Comparison of ENCODE assay signal across 22 cellular contexts in genomic region chr22:43876866-43877509, GRCh38. TPM values are rescaled to one million over a fixed set of nuclear protein-coding genes. Genes with fewer than 3 reads are reported as not detected.
A peak's percentile ranks its signal among the peaks of the same experiment; 100 is the strongest.
DNase-seq lines count a peak whose midpoint lies in the region; TF ChIP-seq lines count a peak whose summit lies in the region.
"Had no signal": no experiment of that assay in that cellular context is flagged by ENCODE, and none has a peak within 500 bp of the region (broad histone marks: within the 10 kb centered on the region; RNA-seq: fewer than 3 reads in every experiment).

No MANE protein-coding gene starts in this region.

- no peak overlapping the region for H3K27ac Mint-ChIP-seq in glutamatergic neuron (ENCODE audit: unreplicated experiment)
- H3K27ac Mint-ChIP-seq: CD4-positive, alpha-beta memory T cell; IgD-negative memory B cell had no signal

- DNase-seq in BE2C (peak; percentile 1), mesenteric fat pad (ENCODE audit: low spot score) (peak; percentile 65), spleen (peak; percentile 54), glutamatergic neuron (no peak), NCI-H187 treated with DMSO at 0.1 percent for 48 hours (lab: John Stamatoyannopoulos, UW) (no peak), retina (no peak)
- DNase-seq: C1 segment of cervical spinal cord; CD4-positive, alpha-beta memory T cell; COR-L47; GF-D8; MM.1S; NCI-H2029 treated with DMSO at 0.1 percent for 48 hours; NCI-H446 treated with DMSO at 0.1 percent for 48 hours; NCI-H526; SHP77 treated with DMSO at 0.1 percent for 48 hours; SK-N-SH had no signal

- H3K27me3 Mint-ChIP-seq in glutamatergic neuron (ENCODE audit: unreplicated experiment), result peaks cover 2% of the 10 kb centered on the region

- H3K9me3 Mint-ChIP-seq in glutamatergic neuron (ENCODE audit: unreplicated experiment), result no peaks in the 10 kb centered on the region

- H3K4me1 Mint-ChIP-seq in glutamatergic neuron (ENCODE audit: low read depth, unreplicated experiment), result peaks cover 4% of the 10 kb centered on the region
- H3K4me1 Mint-ChIP-seq: CD4-positive, alpha-beta memory T cell; IgD-negative memory B cell had no signal

- no peak for TF ChIP-seq CTCF in BE2C (IDR thresholded peaks at IDR 0.05; ENCODE audit: low read depth, low read length)
- TF ChIP-seq CTCF in HEK293 (tag by site-specific recombination; IDR thresholded peaks at IDR 0.05), result no peak
- no peak for TF ChIP-seq CTCF in spleen (IDR thresholded peaks at IDR 0.05 in 8 of 11, conservative IDR thresholded peaks at IDR 0.05 in 3 of 11)
- no peak for TF ChIP-seq CTCF in glutamatergic neuron (IDR thresholded peaks at IDR 0.05; ENCODE audit: partially characterized antibody, unreplicated experiment)

- intact Hi-C loops in spleen (cut with DNase I; ENCODE audit: low total_unique reads), result no loop called here

- no peak for TF ChIP-seq POLR2A in spleen (IDR thresholded peaks at IDR 0.05)

- no peaks in the 10 kb centered on the region; the same call in 1 of the 2 replicates for H3K27me3 ChIP-seq in BE2C
- H3K27me3 ChIP-seq in spleen (replicated peaks in 1 of 7), result peaks cover 0 to 85% (median 15%) of the 10 kb centered on the region in 7 donors

- POLR2A ChIA-PET in HEK293 (lab: Yijun Ruan, JAX), result no interaction called here

- WGBS in spleen, 5 donors, result 62 to 84% (median 69%) methylated on average over 5 of the region's 5 CpGs

- no peaks in the 10 kb centered on the region for H3K36me3 Mint-ChIP-seq in glutamatergic neuron (ENCODE audit: unreplicated experiment)
- H3K36me3 Mint-ChIP-seq: CD4-positive, alpha-beta memory T cell; IgD-negative memory B cell had no signal

- H3K27ac ChIP-seq in HEK293 (ENCODE audit: extremely low read depth, low read depth, low read length) (no peak overlapping the region), spleen (no peak overlapping the region)
- H3K27ac ChIP-seq: HL-60, KMS-11 had no signal

- no peaks in the 10 kb centered on the region for H3K36me3 ChIP-seq in BE2C
- no peaks in the 10 kb centered on the region for H3K36me3 ChIP-seq in HEK293 (ENCODE audit: control insufficient read depth in 2 of 2, insufficient read depth in 1 of 2, low read length in 2 of 2)
- H3K36me3 ChIP-seq in spleen, result no peaks in the 10 kb centered on the region

- no peak overlapping the region for H3K4me3 ChIP-seq in BE2C (ENCODE audit: low read depth, low read length)
- H3K4me3 ChIP-seq in HEK293 (ENCODE audit: low read depth, low read length), result no peak overlapping the region
- H3K4me3 ChIP-seq in spleen, result no peak overlapping the region

- H3K4me1 ChIP-seq in BE2C (no peaks in the 10 kb centered on the region), HEK293 (ENCODE audit: control insufficient read depth, insufficient read depth, low read length) (no peaks in the 10 kb centered on the region), spleen (no peaks in the 10 kb centered on the region)

- H3K9me3 ChIP-seq in BE2C (no peaks in the 10 kb centered on the region), HEK293 (ENCODE audit: control insufficient read depth, insufficient read depth, low read depth, low read length) (no peaks in the 10 kb centered on the region), spleen (peaks cover 0 to 6% (median 0%) of the 10 kb centered on the region in 8 donors)
- H3K9me3 ChIP-seq: SK-N-SH had no signal

- no peak overlapping the region for H3K4me3 Mint-ChIP-seq in glutamatergic neuron (ENCODE audit: unreplicated experiment)
- H3K4me3 Mint-ChIP-seq: CD4-positive, alpha-beta memory T cell; IgD-negative memory B cell had no signal

- CTCF ChIA-PET in HEK293 (lab: Yijun Ruan, JAX), result interaction anchor here (0.6 to 1.7 kb wide), 7 partner anchors 8 to 280 kb away, joined by 3 to 12 read pairs (median 3); no protein-coding TSS in a partner anchor

TF ChIP-seq in HEK293, 187 proteins besides CTCF, POLR2A, EP300 and RAD21:
- TF ChIP-seq ZIC2 (tag by site-specific recombination; IDR thresholded peaks at IDR 0.05), result peak; percentile 67; the same call in 1 of the 2 replicates
- no peak for TF ChIP-seq ZNF529 (tag by site-specific recombination; IDR thresholded peaks at IDR 0.05; ENCODE audit: insufficient replicate concordance)

RNA-seq across cellular contexts. Expression of gene SULT4A1, which starts 14.7 kb away (rescaled TPM):
- 39.4 TPM for polyA plus RNA-seq in BE2C (2012; ENCODE audit: insufficient read depth, insufficient read length, low read depth)
- total RNA-seq in mesenteric fat pad, result 1.7 TPM
- total RNA-seq in spleen, result 1 to 10 TPM in 6 of 7 donors, under 1 TPM in 1; 0.70 to 5.1 (median 2.6) TPM
- 1 to 10 TPM in 1 of 3 donors, under 1 TPM in 2; 0.35 to 1.3 (median 0.46) TPM for polyA plus RNA-seq in spleen
- 79.5 TPM for total RNA-seq in glutamatergic neuron (ENCODE audit: unreplicated experiment)
- total RNA-seq: CD4-positive, alpha-beta memory T cell; OCI-LY7 had no signal
- polyA plus RNA-seq: CD4-positive, alpha-beta memory T cell; IgD-negative memory B cell had no signal

RNA-seq across cellular contexts. Expression of gene PNPLA5, which starts 14.8 kb away (rescaled TPM):
- polyA plus RNA-seq in BE2C (2012; ENCODE audit: insufficient read depth, insufficient read length, low read depth), result not detected
- total RNA-seq in mesenteric fat pad, result not detected
- total RNA-seq in spleen, result not detected
- polyA plus RNA-seq in spleen, result not detected
- not detected for total RNA-seq in glutamatergic neuron (ENCODE audit: unreplicated experiment)
- total RNA-seq: A172; CD4-positive, alpha-beta memory T cell had no signal
- polyA plus RNA-seq: CD4-positive, alpha-beta memory T cell; IgD-negative memory B cell; SK-N-SH had no signal

RNA-seq across cellular contexts. Expression of gene PNPLA3, which starts 46.6 kb away (rescaled TPM):
- 0.37 TPM for polyA plus RNA-seq in BE2C (2012; ENCODE audit: insufficient read depth, insufficient read length, low read depth)
- total RNA-seq in mesenteric fat pad, result 0.93 TPM
- total RNA-seq in spleen, result 1 to 10 TPM in 6 of 7 donors, not detected in 1; 1.2 to 2.7 (median 1.8) TPM
- polyA plus RNA-seq in spleen, result under 1 TPM in 2 of 3 donors, not detected in 1; 0.21 to 0.32 TPM
- total RNA-seq in glutamatergic neuron (ENCODE audit: unreplicated experiment), result 14.7 TPM
- total RNA-seq: CD4-positive, alpha-beta memory T cell; OCI-LY7 had no signal
- polyA plus RNA-seq: CD4-positive, alpha-beta memory T cell; IgD-negative memory B cell had no signal

Comparison
In these comparisons a context has a peak if more than half of its experiments do, and no peak if none do; other contexts are left out.
1. DNase-seq: peak in BE2C (single experiment), mesenteric fat pad (single experiment) and spleen (single experiment); none in glutamatergic neuron (single experiment), NCI-H187 treated with DMSO at 0.1 percent for 48 hours (single experiment) and retina (single experiment).
2. RNA of gene SULT4A1, which starts 14.7 kb away (total RNA-seq): 79.5 TPM in glutamatergic neuron (single experiment); 0.70 to 5.1 TPM in spleen and 1.7 TPM in mesenteric fat pad (single experiment); every median in the first group is over 10 times any median in the second.